In genomic region chr11:120108154-120108784, GRCh38 we compare ENCODE assay signal across 9 cellular contexts. TPM values are rescaled to one million over a fixed set of nuclear protein-coding genes. Genes with fewer than 3 reads are reported as not detected.
A peak's percentile ranks its signal among the peaks of the same experiment; 100 is the strongest.
DNase-seq lines count a peak whose midpoint lies in the region; ATAC-seq and TF ChIP-seq lines count a peak whose summit lies in the region.
"Had no signal": no experiment of that assay in that cellular context is flagged by ENCODE, and none has a peak within 500 bp of the region (broad histone marks: within the 10 kb centered on the region; RNA-seq: fewer than 3 reads in every experiment).

No MANE protein-coding gene starts in this region.

- ATAC-seq in HG02798 (IDR thresholded peaks at IDR 0.05; ENCODE audit: poor library complexity, unreplicated experiment) (peak; percentile 72), HG03135 (IDR thresholded peaks at IDR 0.05; ENCODE audit: unreplicated experiment) (no peak)

- DNase-seq in DMS79 (lab: John Stamatoyannopoulos, UW): peak; percentile 26
- peak; percentile 41 for DNase-seq in NCI-H748 (lab: John Stamatoyannopoulos, UW; ENCODE audit: unreplicated experiment)
- peak; percentile 26 to 40 (median 37) for DNase-seq in activated CD8-positive, alpha-beta memory T cell treated with anti-CD3 and anti-CD28 coated beads for 48 hours (ENCODE audit: low read depth in 2 of 3, low spot score in 2 of 3)
- DNase-seq in endodermal cell: peak; percentile 94
- DNase-seq in middle frontal gyrus (ENCODE audit: extremely low spot score, low spot score): peak; percentile 79
- DNase-seq in stimulated activated CD8-positive, alpha-beta memory T cell treated with anti-CD3 and anti-CD28 coated beads, Interleukin-4, amount 100 ng/mL, for 24 hours (ENCODE audit: low read depth): peak; percentile 52

- H3K4me3 Mint-ChIP-seq in endodermal cell: no peak overlapping the region

- peaks cover 12% of the 10 kb centered on the region for H3K4me1 ChIP-seq in endodermal cell (ENCODE audit: control insufficient read depth, insufficient read depth, low read length)

- no peaks in the 10 kb centered on the region for H3K36me3 ChIP-seq in endodermal cell (ENCODE audit: control insufficient read depth, insufficient read depth, low read length)

- peaks cover 8% of the 10 kb centered on the region for H3K9me3 Mint-ChIP-seq in endodermal cell

- no peak overlapping the region for H3K27ac Mint-ChIP-seq in endodermal cell

- no peak overlapping the region for H3K27ac ChIP-seq in endodermal cell (ENCODE audit: low read depth, low read length)

- H3K4me1 Mint-ChIP-seq in endodermal cell: peaks cover 16% of the 10 kb centered on the region

- no peaks in the 10 kb centered on the region for H3K9me3 ChIP-seq in endodermal cell (ENCODE audit: control insufficient read depth, low read length)

- H3K27me3 Mint-ChIP-seq in endodermal cell (ENCODE audit: insufficient read depth): peaks cover 84% of the 10 kb centered on the region

- H3K4me3 ChIP-seq in endodermal cell (ENCODE audit: low read length): no peak overlapping the region

- H3K27me3 ChIP-seq in endodermal cell (ENCODE audit: control insufficient read depth, insufficient read depth, low read length, poor library complexity, severe bottlenecking): peaks cover 62% of the 10 kb centered on the region

- TF ChIP-seq CTCF in endodermal cell (conservative IDR thresholded peaks at IDR 0.05): peak; percentile 99

- H3K9ac ChIP-seq in endodermal cell (ENCODE audit: extremely low read depth, low read length, poor library complexity, severe bottlenecking): no peak overlapping the region

- no peaks in the 10 kb centered on the region for H3K36me3 Mint-ChIP-seq in endodermal cell (ENCODE audit: low read depth)

- WGBS in endodermal cell (ENCODE audit: insufficient coverage in 1 of 2, insufficient read length in 1 of 2), 2 experiments: 2% methylated on average over 6 of the region's 6 CpGs; no CpG with 5 or more reads in 1 of the 2 experiments

RNA-seq across cellular contexts. Expression of gene TRIM29, which starts 29.6 kb away (rescaled TPM):
- not detected for total RNA-seq in endodermal cell
- polyA plus RNA-seq in endodermal cell (2013, experiment 1 of 2): not detected
- 0.17 TPM for polyA plus RNA-seq in endodermal cell (2013, experiment 2 of 2)
- total RNA-seq: activated CD8-positive, alpha-beta memory T cell treated with anti-CD3 and anti-CD28 coated beads for 36 hours had no signal

Comparison
In these comparisons a context has a peak if more than half of its experiments do, and no peak if none do; other contexts are left out.
1. DNase-seq: peak in every context shown above with its lines; median percentile 94 in endodermal cell; 79 in middle frontal gyrus; 52 in stimulated activated CD8-positive, alpha-beta memory T cell treated with anti-CD3 and anti-CD28 coated beads, Interleukin-4, amount 100 ng/mL, for 24 hours; 41 in NCI-H748; 37 in activated CD8-positive, alpha-beta memory T cell treated with anti-CD3 and anti-CD28 coated beads for 48 hours; 26 in DMS79.